Comparison of ENCODE assay signal across 2 cellular contexts in genomic region chr2:241363316-241363879, GRCh38.
TF ChIP-seq lines count a peak whose summit lies in the region.

No MANE protein-coding gene starts in this region.

TF ChIP-seq in GM12891, 5 proteins besides CTCF, POLR2A, EP300 and RAD21:
- TF ChIP-seq TAF1 (IDR thresholded peaks at IDR 0.05; ENCODE audit: low read depth, low read length): no peak
- no peak for TF ChIP-seq POLR2AphosphoS5 (IDR thresholded peaks at IDR 0.05; ENCODE audit: low read depth, low read length)
- TF ChIP-seq POU2F2 (IDR thresholded peaks at IDR 0.05; ENCODE audit: low read depth, low read length): no peak
- TF ChIP-seq PAX5 (IDR thresholded peaks at IDR 0.05; ENCODE audit: insufficient read depth, low read length, severe bottlenecking): no peak
- no peak for TF ChIP-seq SPI1 (IDR thresholded peaks at IDR 0.05; ENCODE audit: low read depth, low read length)
TF ChIP-seq in GM12891: peak in this region for 0.

TF ChIP-seq in K562, 482 proteins besides CTCF, POLR2A, EP300 and RAD21:
- TF ChIP-seq ZBTB5 (IDR thresholded peaks at IDR 0.05) (no peak), KLF6 (CRISPR knock-in tag; IDR thresholded peaks at IDR 0.05; ENCODE audit: borderline replicate concordance) (no peak), SP1 (CRISPR knock-in tag; IDR thresholded peaks at IDR 0.05) (no peak)
